ENCODE assay signal across 8 cellular contexts in genomic region chr16:71724320-71724751, GRCh38. TPM values are rescaled to one million over a fixed set of nuclear protein-coding genes. Genes with fewer than 3 reads are reported as not detected.
A peak's percentile ranks its signal among the peaks of the same experiment; 100 is the strongest.
DNase-seq lines count a peak whose midpoint lies in the region; ATAC-seq, FAIRE-seq and TF ChIP-seq lines count a peak whose summit lies in the region.

TSS of gene PHLPP2 (minus strand) at chr16:71724701. CDS start at chr16:71714795, 9,906 bp downstream.

- TF ChIP-seq CTCF in DND-41 (IDR thresholded peaks at IDR 0.05; ENCODE audit: borderline replicate concordance, extremely low read depth, low read length, poor library complexity, severe bottlenecking) (no peak), RWPE2 (IDR thresholded peaks at IDR 0.05; ENCODE audit: poor library complexity, severe bottlenecking) (no peak), fibroblast of mammary gland (conservative IDR thresholded peaks at IDR 0.05; ENCODE audit: control insufficient read depth, insufficient read depth, low read depth, low read length) (no peak)

- H3K27me3 ChIP-seq in DND-41 (ENCODE audit: insufficient read depth, low read length, poor library complexity), result peaks cover 10% of the 10 kb centered on the region
- H3K27me3 ChIP-seq in RWPE2 (ENCODE audit: insufficient read depth, poor library complexity, severe bottlenecking), result no peaks in the 10 kb centered on the region
- H3K27me3 ChIP-seq in trophoblast cell (ENCODE audit: insufficient read depth, low read length), result no peaks in the 10 kb centered on the region

- H3K4ac ChIP-seq in trophoblast cell (ENCODE audit: low read depth, low read length), result peak within 1 kb of the TSS; percentile 41

- H3K4me2 ChIP-seq in DND-41 (ENCODE audit: insufficient read depth, low read length) (peak within 1 kb of the TSS; percentile 99), trophoblast cell (ENCODE audit: low read length) (peak within 1 kb of the TSS; percentile 95)

- ATAC-seq in DND-41 (ENCODE audit: insufficient read depth, low read depth), result no peak
- no peak for ATAC-seq in RWPE2 (ENCODE audit: low read depth)
- ATAC-seq in GM19023 (IDR thresholded peaks at IDR 0.05; ENCODE audit: unreplicated experiment), result no peak

- peak within 1 kb of the TSS; percentile 23 for H2BK120ac ChIP-seq in trophoblast cell (ENCODE audit: insufficient read depth, low read length, poor library complexity)

- H3K27ac ChIP-seq in DND-41 (ENCODE audit: low read length), result no peak within 1 kb of the TSS
- H3K27ac ChIP-seq in RWPE2 (ENCODE audit: poor library complexity, severe bottlenecking), result peak within 1 kb of the TSS; percentile 67
- peak within 1 kb of the TSS; percentile 65 for H3K27ac ChIP-seq in trophoblast cell (ENCODE audit: low read depth, low read length)

- no peak within 1 kb of the TSS for H3K23ac ChIP-seq in trophoblast cell (ENCODE audit: low read length)

- H2BK5ac ChIP-seq in trophoblast cell (ENCODE audit: low read depth, low read length, poor library complexity), result peak within 1 kb of the TSS; percentile 80

- no peak within 1 kb of the TSS for H2BK12ac ChIP-seq in trophoblast cell (ENCODE audit: low read length)

- peak within 1 kb of the TSS; percentile 66 for H3K18ac ChIP-seq in trophoblast cell (ENCODE audit: low read length)

- H3K79me2 ChIP-seq in DND-41 (ENCODE audit: insufficient read depth, low read length), result no peaks in the 10 kb centered on the region
- H3K79me2 ChIP-seq in trophoblast cell (ENCODE audit: control insufficient read depth, insufficient read depth, low read length, poor library complexity), result peaks cover 5% of the 10 kb centered on the region

- WGBS in trophoblast cell (ENCODE audit: extremely low coverage, insufficient coverage, insufficient read length), result no CpG with 5 or more reads among the region's 10 CpGs

- H4K20me1 ChIP-seq in DND-41 (ENCODE audit: insufficient read depth, low read length), result peaks cover 9% of the 10 kb centered on the region; the same call in 1 of the 2 replicates

- DNase-seq in DND-41 (no peak), RWPE2 (ENCODE audit: low spot score) (no peak), fibroblast of mammary gland (ENCODE audit: low read depth) (peak; percentile 5), trophoblast cell (no peak), RCC 7860 (ENCODE audit: low spot score) (no peak), NCI-H2107 (lab: John Stamatoyannopoulos, UW) (no peak), dedifferentiated amniotic fluid mesenchymal stem cell (ENCODE audit: extremely low spot score) (no peak)

- peak within 1 kb of the TSS; percentile 77 for H4K8ac ChIP-seq in trophoblast cell (ENCODE audit: low read depth, low read length)

- peak within 1 kb of the TSS; percentile 67 for H3K9ac ChIP-seq in DND-41 (ENCODE audit: low read depth, low read length)
- H3K9ac ChIP-seq in trophoblast cell (ENCODE audit: low read length), result peak within 1 kb of the TSS; percentile 91

- H4K12ac ChIP-seq in trophoblast cell (ENCODE audit: low read depth, low read length), result peak within 1 kb of the TSS; percentile 77

- H3K9me3 ChIP-seq in DND-41 (ENCODE audit: insufficient read depth, low read length, severe bottlenecking) (no peaks in the 10 kb centered on the region), RWPE2 (ENCODE audit: severe bottlenecking) (no peaks in the 10 kb centered on the region), trophoblast cell (ENCODE audit: insufficient read depth, low read depth, low read length) (no peaks in the 10 kb centered on the region)

- no peak for FAIRE-seq in RCC 7860 (lab: Jason Lieb, UNC)

- peak within 1 kb of the TSS; percentile 86 for H4K91ac ChIP-seq in trophoblast cell (ENCODE audit: low read depth, low read length)

- no peaks in the 10 kb centered on the region; the same call in 1 of the 2 replicates for H3K36me3 ChIP-seq in DND-41 (ENCODE audit: insufficient read depth, low read length)
- peaks cover 4% of the 10 kb centered on the region; the same call in 1 of the 2 replicates for H3K36me3 ChIP-seq in RWPE2 (ENCODE audit: low read depth)
- no peaks in the 10 kb centered on the region for H3K36me3 ChIP-seq in trophoblast cell (ENCODE audit: control insufficient read depth in 1 of 2, insufficient read depth in 2 of 2, low read length in 2 of 2)

- H3K4me1 ChIP-seq in DND-41 (ENCODE audit: insufficient read depth, low read length) (peaks cover 19% of the 10 kb centered on the region), RWPE2 (ENCODE audit: insufficient read depth, poor library complexity, severe bottlenecking) (peaks cover 7% of the 10 kb centered on the region), trophoblast cell (ENCODE audit: control insufficient read depth in 1 of 2, insufficient read depth in 2 of 2, low read length in 2 of 2) (no peaks in the 10 kb centered on the region)

- no peak within 1 kb of the TSS for H2AK5ac ChIP-seq in trophoblast cell (ENCODE audit: low read length)

- H3K4me3 ChIP-seq in DND-41 (ENCODE audit: low read depth in 1 of 2, low read length in 2 of 2) (peak within 1 kb of the TSS; percentile 39 to 71; a peak in 3 of 4 replicates), RWPE2 (ENCODE audit: severe bottlenecking) (peak within 1 kb of the TSS; percentile 97), fibroblast of mammary gland (ENCODE audit: control insufficient read depth, low read depth, low read length) (peak within 1 kb of the TSS; percentile 48), trophoblast cell (ENCODE audit: low read depth, low read length) (peak within 1 kb of the TSS; percentile 89)

- peaks cover 5% of the 10 kb centered on the region for H3K79me1 ChIP-seq in trophoblast cell (ENCODE audit: low read length)

- H3K14ac ChIP-seq in trophoblast cell (ENCODE audit: low read length), result peak within 1 kb of the TSS; percentile 91

- H2AFZ ChIP-seq in DND-41 (ENCODE audit: low read depth, low read length), result peak within 1 kb of the TSS; percentile 78
- peak within 1 kb of the TSS; percentile 97 for H2AFZ ChIP-seq in trophoblast cell (ENCODE audit: insufficient read depth, low read length, poor library complexity)

RNA-seq across cellular contexts. Expression of gene PHLPP2, which starts in this region (rescaled TPM):
- polyA plus RNA-seq in trophoblast cell (2013), result 3.4 and 4.0 TPM in 2 replicates
